Comparison of ENCODE assay signal across 14 cellular contexts in genomic region chr11:33894402-33894754, GRCh38. TPM values are rescaled to one million over a fixed set of nuclear protein-coding genes. Genes with fewer than 3 reads are reported as not detected.
A peak's percentile ranks its signal among the peaks of the same experiment; 100 is the strongest.
DNase-seq lines count a peak whose midpoint lies in the region; ATAC-seq and TF ChIP-seq lines count a peak whose summit lies in the region.
"Had no signal": no experiment of that assay in that cellular context is flagged by ENCODE, and none has a peak within 500 bp of the region (broad histone marks: within the 10 kb centered on the region; RNA-seq: fewer than 3 reads in every experiment).

No MANE protein-coding gene starts in this region.

- H3K36me3 Mint-ChIP-seq in CD8-positive, alpha-beta T cell: no peaks in the 10 kb centered on the region
- H3K36me3 Mint-ChIP-seq in activated naive CD8-positive, alpha-beta T cell treated with anti-CD3 and anti-CD28 coated beads for 36 hours: no peaks in the 10 kb centered on the region
- H3K36me3 Mint-ChIP-seq: neural progenitor cell had no signal

- peaks cover 44% of the 10 kb centered on the region for H3K27me3 Mint-ChIP-seq in CD8-positive, alpha-beta T cell (ENCODE audit: low read depth)
- H3K27me3 Mint-ChIP-seq in activated naive CD8-positive, alpha-beta T cell treated with anti-CD3 and anti-CD28 coated beads for 36 hours: peaks cover 71% of the 10 kb centered on the region

- peak overlapping the region; percentile 73 for H3K4me3 Mint-ChIP-seq in CD8-positive, alpha-beta T cell
- H3K4me3 Mint-ChIP-seq in activated naive CD8-positive, alpha-beta T cell treated with anti-CD3 and anti-CD28 coated beads for 36 hours: peak overlapping the region; percentile 71
- H3K4me3 Mint-ChIP-seq: neural progenitor cell had no signal

- H3K4me1 ChIP-seq in CD8-positive, alpha-beta T cell (ENCODE audit: insufficient read depth, low read length): peaks cover 39% of the 10 kb centered on the region
- peaks cover 73 to 76% of the 10 kb centered on the region in 2 experiments for H3K4me1 ChIP-seq in neutrophil (ENCODE audit: control insufficient read depth in 1 of 2, insufficient read depth in 1 of 2, low read depth in 1 of 2, low read length in 1 of 2)

- H3K27me3 ChIP-seq in CD8-positive, alpha-beta T cell (ENCODE audit: insufficient read depth, low read length): peaks cover 10% of the 10 kb centered on the region
- no peaks in the 10 kb centered on the region for H3K27me3 ChIP-seq in HL-60 (ENCODE audit: insufficient read depth, poor library complexity, severe bottlenecking)
- no peaks in the 10 kb centered on the region for H3K27me3 ChIP-seq in neutrophil
- H3K27me3 ChIP-seq: neural progenitor cell, right atrium auricular region, vagina had no signal

- POLR2A ChIA-PET in CD8-positive, alpha-beta T cell (lab: Charles Lee): no interaction called here

- H3K27ac Mint-ChIP-seq in CD8-positive, alpha-beta T cell: peak overlapping the region; percentile 66
- H3K27ac Mint-ChIP-seq in activated naive CD8-positive, alpha-beta T cell treated with anti-CD3 and anti-CD28 coated beads for 36 hours: peak overlapping the region; percentile 81

- H3K4me3 ChIP-seq in CD8-positive, alpha-beta T cell (ENCODE audit: low read depth, low read length): peak overlapping the region; percentile 40
- H3K4me3 ChIP-seq in HL-60 (replicated peaks; ENCODE audit: insufficient read depth, low read length) (peak overlapping the region; percentile 19), neutrophil (ENCODE audit: low read depth in 1 of 2, low read length in 1 of 2) (peak overlapping the region; percentile 52 to 53)
- H3K4me3 ChIP-seq: neural progenitor cell, right atrium auricular region, vagina had no signal

- intact Hi-C loops in CD8-positive, alpha-beta T cell (cut with DNase I, micrococcal nuclease): loop anchor here in 1 of 2 experiments (1.0 kb wide), 1 partner anchor 25 kb away; no protein-coding TSS in a partner anchor

- H3K9me3 ChIP-seq in CD8-positive, alpha-beta T cell (ENCODE audit: low read length): no peaks in the 10 kb centered on the region
- H3K9me3 ChIP-seq in neutrophil: no peaks in the 10 kb centered on the region
- H3K9me3 ChIP-seq: right atrium auricular region, vagina had no signal

- peaks cover 46% of the 10 kb centered on the region for H3K4me1 Mint-ChIP-seq in CD8-positive, alpha-beta T cell (ENCODE audit: low read depth)
- peaks cover 44% of the 10 kb centered on the region for H3K4me1 Mint-ChIP-seq in activated naive CD8-positive, alpha-beta T cell treated with anti-CD3 and anti-CD28 coated beads for 36 hours

- DNase-seq in CD8-positive, alpha-beta T cell: no peak
- DNase-seq in HL-60 (ENCODE audit: low read depth in 1 of 2, low spot score in 1 of 2) (no peak), NCI-H2171 treated with DMSO at 0.1 percent for 48 hours (lab: John Stamatoyannopoulos, UW) (no peak), DMS114 treated with DMSO at 0.1 percent for 48 hours (lab: John Stamatoyannopoulos, UW; ENCODE audit: unreplicated experiment) (no peak), NCI-H2196 (lab: John Stamatoyannopoulos, UW; ENCODE audit: unreplicated experiment) (no peak)
- no peak for DNase-seq in activated naive CD8-positive, alpha-beta T cell treated with anti-CD3 and anti-CD28 coated beads for 36 hours
- no peak for DNase-seq in stimulated activated CD4-positive, alpha-beta T cell treated with anti-CD3 and anti-CD28 coated beads, Interleukin-12 subunit alpha, Interleukin-12 subunit beta, amount 100 ng/mL, for 4 hours
- DNase-seq: NCI-H526 had no signal

- no peaks in the 10 kb centered on the region for H3K9me3 Mint-ChIP-seq in CD8-positive, alpha-beta T cell
- H3K9me3 Mint-ChIP-seq in activated naive CD8-positive, alpha-beta T cell treated with anti-CD3 and anti-CD28 coated beads for 36 hours: no peaks in the 10 kb centered on the region
- H3K9me3 Mint-ChIP-seq: neural progenitor cell had no signal

- no peaks in the 10 kb centered on the region for H3K36me3 ChIP-seq in CD8-positive, alpha-beta T cell (ENCODE audit: insufficient read depth, low read length)
- no peaks in the 10 kb centered on the region for H3K36me3 ChIP-seq in neutrophil
- H3K36me3 ChIP-seq: neural progenitor cell, right atrium auricular region, vagina had no signal

- no peak for TF ChIP-seq CTCF in CD8-positive, alpha-beta T cell (IDR thresholded peaks at IDR 0.05)
- no peak for TF ChIP-seq CTCF in HL-60 (IDR thresholded peaks at IDR 0.05; ENCODE audit: insufficient read depth, low read length)
- TF ChIP-seq CTCF in neutrophil (IDR thresholded peaks at IDR 0.05): no peak

- CTCF ChIA-PET in CD8-positive, alpha-beta T cell (lab: Charles Lee): no interaction called here

- no peak overlapping the region for H3K27ac ChIP-seq in CD8-positive, alpha-beta T cell (ENCODE audit: low read depth, low read length)
- H3K27ac ChIP-seq in HL-60 (replicated peaks): peak overlapping the region; percentile 94
- peak overlapping the region; percentile 85 for H3K27ac ChIP-seq in neutrophil
- H3K27ac ChIP-seq: neural progenitor cell, right atrium auricular region, vagina had no signal

- ATAC-seq in CD8-positive, alpha-beta T cell: no peak
- ATAC-seq: Panc1 had no signal

RNA-seq across cellular contexts. Expression of gene LMO2, which starts 2.5 kb away (rescaled TPM):
- not detected for total RNA-seq in CD8-positive, alpha-beta T cell
- under 1 TPM; 0.14 to 0.21 TPM for total RNA-seq in activated naive CD8-positive, alpha-beta T cell treated with anti-CD3 and anti-CD28 coated beads for 36 hours
- total RNA-seq: chondrocyte had no signal
